ENCODE assay signal across 18 cellular contexts in the genomic region with DNA sequence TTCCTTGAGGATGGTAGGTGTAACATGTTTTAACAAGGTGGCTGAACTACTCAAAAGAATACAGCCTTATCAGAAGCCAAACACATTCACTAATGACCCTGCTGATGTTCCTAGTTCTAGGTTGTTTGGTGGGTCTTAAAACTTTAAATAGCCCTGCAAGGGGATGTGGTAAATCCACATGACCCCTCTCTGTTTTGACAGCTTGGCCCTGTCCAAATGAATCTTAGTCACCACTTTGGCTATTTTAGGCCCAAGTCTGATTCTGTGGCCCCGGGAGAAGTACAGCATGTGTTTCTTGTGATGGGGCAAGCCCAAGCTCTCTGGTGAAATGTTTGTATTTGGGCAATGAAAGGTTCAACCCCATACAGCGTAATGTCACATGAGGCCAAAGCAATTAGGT. TPM values are rescaled to one million over a fixed set of nuclear protein-coding genes. Genes with fewer than 3 reads are reported as not detected.
DNase-seq lines count a peak whose midpoint lies in the region; ATAC-seq and TF ChIP-seq lines count a peak whose summit lies in the region.
"Had no signal": no experiment of that assay in that cellular context is flagged by ENCODE, and none has a peak within 500 bp of the region (broad histone marks: within the 10 kb centered on the region; RNA-seq: fewer than 3 reads in every experiment).

No MANE protein-coding gene starts in this region.

- DNase-seq in HT1080 (ENCODE audit: low read depth): peak; percentile 18
- DNase-seq in OCI-M2 (lab: John Stamatoyannopoulos, UW; ENCODE audit: unreplicated experiment): peak; percentile 56
- peak; percentile 35 for DNase-seq in fibroblast of gingiva (ENCODE audit: low read depth)
- DNase-seq in gastrocnemius medialis: peak; percentile 2 to 12
- no peak for DNase-seq in NCI-H2171 (lab: John Stamatoyannopoulos, UW)
- no peak for DNase-seq in GM20000 (ENCODE audit: low spot score)
- DNase-seq: activated B cell treated with CpG ODN at 0.5 μM for 24 hours; activated CD8-positive, alpha-beta memory T cell treated with anti-CD3 and anti-CD28 coated beads, Interleukin-2, amount 50 U/mL, for 4 hours; activated naive CD8-positive, alpha-beta T cell treated with anti-CD3 and anti-CD28 coated beads, Interleukin-2, amount 50 U/mL, for 24 hours; CD4-positive, alpha-beta memory T cell; GF-D8; NCI-H187 treated with DMSO at 0.1 percent for 48 hours; NCI-H748 treated with DMSO at 0.1 percent for 48 hours had no signal

- no peak for TF ChIP-seq POLR2A in gastrocnemius medialis (IDR thresholded peaks at IDR 0.05)

- H3K9me3 ChIP-seq in gastrocnemius medialis: no peaks in the 10 kb centered on the region

- no peaks in the 10 kb centered on the region for H3K4me1 ChIP-seq in gastrocnemius medialis

- H3K27me3 ChIP-seq in gastrocnemius medialis: no peaks in the 10 kb centered on the region

- no peak for TF ChIP-seq CTCF in gastrocnemius medialis (IDR thresholded peaks at IDR 0.05 in 4 of 5, conservative IDR thresholded peaks at IDR 0.05 in 1 of 5)
- no peak for TF ChIP-seq CTCF in GM20000 (IDR thresholded peaks at IDR 0.05; ENCODE audit: extremely low read depth, missing control alignments)

- H3K4me3 ChIP-seq in gastrocnemius medialis: no peak overlapping the region

- in situ Hi-C loops in gastrocnemius medialis (cut with MboI; ENCODE audit: low sequenced_read_pairs in 4 of 4): no loop called here

- intact Hi-C loops in gastrocnemius medialis (cut with DNase I; ENCODE audit: low total_unique reads): no loop called here

- H3K36me3 ChIP-seq in gastrocnemius medialis: no peaks in the 10 kb centered on the region

- no peak overlapping the region for H3K27ac ChIP-seq in gastrocnemius medialis

- ATAC-seq in gastrocnemius medialis (no peak), HG03139 (IDR thresholded peaks at IDR 0.05; ENCODE audit: unreplicated experiment) (no peak)
- ATAC-seq: activated naive CD8-positive, alpha-beta T cell treated with anti-CD3 and anti-CD28 coated beads, Interleukin-2, amount 50 U/mL, for 24 hours; left lobe of liver; SK-N-SH treated with all-trans-retinoic acid at 6 μM for 48 hours had no signal

RNA-seq across cellular contexts. Expression of gene GPR34, which starts 54.5 kb away (rescaled TPM):
- total RNA-seq in HT1080 (2014; rRNA removed; shearing (Covaris generic)): not detected in 2 replicates
- not detected in 2 replicates for polyA plus RNA-seq in HT1080 (2015; cell fraction: cytosol; rRNA removed)
- not detected in 2 replicates for polyA plus RNA-seq in HT1080 (2015; cell fraction: nucleus; rRNA removed)
- total RNA-seq in gastrocnemius medialis: 1 to 10 TPM in 3 of 4 donors, under 1 TPM in 1; 0.95 to 4.6 (median 2.4) TPM
- total RNA-seq: glomerular endothelial cell had no signal
- polyA plus RNA-seq: neural cell had no signal

Comparison
In these comparisons a context has a peak if more than half of its experiments do, and no peak if none do; other contexts are left out.
1. DNase-seq: peak in HT1080 (single experiment), OCI-M2 (single experiment), fibroblast of gingiva (single experiment) and gastrocnemius medialis (2 of 2); none in NCI-H2171 (single experiment) and GM20000 (single experiment).